In genomic region chr1:196590959-196591358, GRCh38 we compare ENCODE assay signal across 25 cellular contexts. TPM values are rescaled to one million over a fixed set of nuclear protein-coding genes. Genes with fewer than 3 reads are reported as not detected.
"Had no signal": no experiment of that assay in that cellular context is flagged by ENCODE, and none has a peak within 500 bp of the region (broad histone marks: within the 10 kb centered on the region; RNA-seq: fewer than 3 reads in every experiment).

No MANE protein-coding gene starts in this region.

- H3K4me3 ChIP-seq: colonic mucosa, esophagus muscularis mucosa, lower lobe of right lung, prostate gland, right atrium auricular region, smooth muscle cell, suprapubic skin, thyroid gland, vagina had no signal

- H3K4me1 ChIP-seq: colonic mucosa, esophagus muscularis mucosa, lower lobe of right lung, parathyroid adenoma, prostate gland, right atrium auricular region, suprapubic skin, thyroid gland, vagina had no signal

- DNase-seq: colonic mucosa; effector CD8-positive, alpha-beta T cell; foreskin melanocyte; hypothalamus; left ventricle myocardium superior; lower lobe of right lung; naive thymus-derived CD8-positive, alpha-beta T cell; stimulated activated CD4-positive, alpha-beta T cell treated with anti-CD3 and anti-CD28 coated beads, Interleukin-12 subunit alpha, Interleukin-12 subunit beta, amount 100 ng/mL, for 4 hours; stimulated activated CD4-positive, alpha-beta T cell treated with anti-CD3 and anti-CD28 coated beads, Interleukin-1b, Interleukin-23, amount 100 ng/mL, for 48 hours; stimulated activated CD4-positive, alpha-beta T cell treated with anti-CD3 and anti-CD28 coated beads, Interleukin-4, amount 100 ng/mL, for 1 hour; stimulated activated CD8-positive, alpha-beta memory T cell treated with anti-CD3 and anti-CD28 coated beads, Interleukin-4, amount 100 ng/mL, for 48 hours; stimulated activated naive CD4-positive, alpha-beta T cell; stimulated activated naive CD8-positive, alpha-beta T cell treated with anti-CD3 and anti-CD28 coated beads, Interleukin-15, amount 100 ng/mL, for 72 hours; thyroid gland; trophoblast cell had no signal

- H3K9me3 ChIP-seq: colonic mucosa, esophagus muscularis mucosa, lower lobe of right lung, prostate gland, right atrium auricular region, suprapubic skin, thyroid gland, vagina had no signal

- H3K27ac Mint-ChIP-seq: dendritic cell treated with granulocyte-macrophage colony-stimulating factor and Interleukin-4, amounts not matched to agents 40 ng/mL and 50 ng/mL, for 4 days; naive thymus-derived CD8-positive, alpha-beta T cell; stimulated activated naive CD8-positive, alpha-beta T cell treated with anti-CD3 and anti-CD28 coated beads, Interleukin-15, amount 100 ng/mL, for 72 hours had no signal

- H3K9ac ChIP-seq: parathyroid adenoma had no signal

- H3K4me1 Mint-ChIP-seq: naive thymus-derived CD8-positive, alpha-beta T cell; stimulated activated naive CD8-positive, alpha-beta T cell treated with anti-CD3 and anti-CD28 coated beads, Interleukin-15, amount 100 ng/mL, for 72 hours had no signal

- H3K4me2 ChIP-seq: smooth muscle cell had no signal

- H3K79me2 ChIP-seq: parathyroid adenoma had no signal

- H3K36me3 ChIP-seq: colonic mucosa, esophagus muscularis mucosa, lower lobe of right lung, prostate gland, right atrium auricular region, suprapubic skin, thyroid gland, vagina had no signal

- H3K36me3 Mint-ChIP-seq: naive thymus-derived CD8-positive, alpha-beta T cell had no signal

- H2AFZ ChIP-seq: parathyroid adenoma had no signal

- H3K27ac ChIP-seq: colonic mucosa, esophagus muscularis mucosa, lower lobe of right lung, parathyroid adenoma, prostate gland, right atrium auricular region, suprapubic skin, thyroid gland, vagina had no signal

- ATAC-seq: left ventricle myocardium superior; lower lobe of right lung; naive thymus-derived CD8-positive, alpha-beta T cell; sciatic nerve; stimulated activated naive CD8-positive, alpha-beta T cell treated with anti-CD3 and anti-CD28 coated beads, Interleukin-15, amount 100 ng/mL, for 72 hours had no signal

- H3K27me3 ChIP-seq: colonic mucosa, esophagus muscularis mucosa, right atrium auricular region, suprapubic skin, thyroid gland, vagina had no signal

- H3K4me3 Mint-ChIP-seq: dendritic cell treated with granulocyte-macrophage colony-stimulating factor and Interleukin-4, amounts not matched to agents 40 ng/mL and 50 ng/mL, for 4 days; naive thymus-derived CD8-positive, alpha-beta T cell; stimulated activated naive CD8-positive, alpha-beta T cell treated with anti-CD3 and anti-CD28 coated beads, Interleukin-15, amount 100 ng/mL, for 72 hours had no signal

- H3K9me3 Mint-ChIP-seq: dendritic cell treated with granulocyte-macrophage colony-stimulating factor and Interleukin-4, amounts not matched to agents 40 ng/mL and 50 ng/mL, for 4 days; stimulated activated naive CD8-positive, alpha-beta T cell treated with anti-CD3 and anti-CD28 coated beads, Interleukin-15, amount 100 ng/mL, for 72 hours had no signal

- H3K27me3 Mint-ChIP-seq: dendritic cell treated with granulocyte-macrophage colony-stimulating factor and Interleukin-4, amounts not matched to agents 40 ng/mL and 50 ng/mL, for 4 days; naive thymus-derived CD8-positive, alpha-beta T cell; stimulated activated naive CD8-positive, alpha-beta T cell treated with anti-CD3 and anti-CD28 coated beads, Interleukin-15, amount 100 ng/mL, for 72 hours had no signal

RNA-seq across cellular contexts. Expression of gene KCNT2, which starts 17.3 kb away (rescaled TPM):
- total RNA-seq: naive thymus-derived CD8-positive, alpha-beta T cell had no signal
- polyA plus RNA-seq: keratinocyte; naive thymus-derived CD8-positive, alpha-beta T cell had no signal
